In the genomic region with DNA sequence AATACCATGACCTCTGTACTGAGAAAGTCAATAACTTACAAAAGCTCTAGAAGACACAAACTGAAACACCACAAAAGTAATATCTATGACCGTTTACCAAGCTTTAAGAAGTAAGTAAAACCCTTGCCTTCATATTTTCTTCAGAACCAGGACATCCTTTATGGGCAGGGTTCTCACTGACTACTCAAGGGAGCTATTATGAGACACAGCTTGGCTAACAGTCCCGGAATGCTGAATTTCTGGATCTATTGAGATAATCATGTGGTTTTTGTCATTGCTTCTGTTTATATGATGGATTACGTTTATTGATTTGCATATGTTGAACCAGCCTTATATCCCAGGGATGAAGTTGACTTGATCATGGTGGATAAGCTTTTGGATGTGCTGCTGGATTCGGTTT, we compare ENCODE assay signal across 20 cellular contexts. TPM values are rescaled to one million over a fixed set of nuclear protein-coding genes. Genes with fewer than 3 reads are reported as not detected.
A peak's percentile ranks its signal among the peaks of the same experiment; 100 is the strongest.
DNase-seq lines count a peak whose midpoint lies in the region; ATAC-seq and TF ChIP-seq lines count a peak whose summit lies in the region.
"Had no signal": no experiment of that assay in that cellular context is flagged by ENCODE, and none has a peak within 500 bp of the region (broad histone marks: within the 10 kb centered on the region; RNA-seq: fewer than 3 reads in every experiment).

No MANE protein-coding gene starts in this region.

- POLR2A ChIA-PET in WTC11 (lab: Charles Lee), result no interaction called here

- no peaks in the 10 kb centered on the region for H3K9me3 ChIP-seq in subcutaneous abdominal adipose tissue (ENCODE audit: control insufficient read depth in 5 of 5, low read length in 5 of 5)

- H3K36me3 Mint-ChIP-seq in WTC11, result peaks cover 4% of the 10 kb centered on the region; the same call in 1 of the 2 replicates
- H3K36me3 Mint-ChIP-seq: CD8-positive, alpha-beta memory T cell; IgD-negative memory B cell had no signal

- CTCF ChIA-PET in WTC11 (lab: Charles Lee), result interaction anchor here (4.2 kb wide), 1 partner anchor 15 kb away, joined by 39 read pairs; no protein-coding TSS in a partner anchor

- H3K9ac ChIP-seq in subcutaneous abdominal adipose tissue (ENCODE audit: low read length in 5 of 5), result no peak overlapping the region

- no peaks in the 10 kb centered on the region for H3K27me3 Mint-ChIP-seq in WTC11 (ENCODE audit: low read depth)

- H3K4me1 Mint-ChIP-seq in WTC11, result peaks cover 69% of the 10 kb centered on the region
- H3K4me1 Mint-ChIP-seq: CD8-positive, alpha-beta memory T cell; IgD-negative memory B cell had no signal

- H3K4me3 ChIP-seq in subcutaneous abdominal adipose tissue (ENCODE audit: low read depth in 1 of 5, low read length in 5 of 5), result no peak overlapping the region

- H3K36me3 ChIP-seq in subcutaneous abdominal adipose tissue (ENCODE audit: control insufficient read depth in 5 of 5, insufficient read depth in 5 of 5, low read length in 5 of 5), result no peaks in the 10 kb centered on the region

- peak overlapping the region; percentile 31 for H3K27ac Mint-ChIP-seq in WTC11
- H3K27ac Mint-ChIP-seq: CD8-positive, alpha-beta memory T cell; IgD-negative memory B cell had no signal

- H3K4me3 Mint-ChIP-seq in WTC11, result no peak overlapping the region
- H3K4me3 Mint-ChIP-seq: CD8-positive, alpha-beta memory T cell; IgD-negative memory B cell had no signal

- ATAC-seq in WTC11 (no peak), foreskin keratinocyte (peak; percentile 34), GM18520 (IDR thresholded peaks at IDR 0.05; ENCODE audit: unreplicated experiment) (no peak)
- no peak for ATAC-seq in stimulated activated naive CD8-positive, alpha-beta T cell treated with anti-CD3 and anti-CD28 coated beads, Interleukin-15, Interleukin-2, amounts not matched to agents 100 U/mL and 50 U/mL, for 24 hours

- DNase-seq in GM03348 (ENCODE audit: low spot score) (peak; percentile 13), WTC11 (ENCODE audit: low spot score) (no peak), foreskin keratinocyte (peak in 1 of 2 donors; percentile 39), HPDE6-E6E7 (ENCODE audit: extremely low spot score) (no peak), AG08396 (ENCODE audit: low spot score) (no peak)
- no peak for DNase-seq in stimulated activated naive CD8-positive, alpha-beta T cell treated with anti-CD3 and anti-CD28 coated beads, Interleukin-15, Interleukin-2, amounts not matched to agents 100 U/mL and 50 U/mL, for 24 hours
- DNase-seq: 8988T; CD8-positive, alpha-beta memory T cell; DMS53; GF-D8; NCI-H1694; NCI-H2081; NCI-H2171 treated with DMSO at 0.1 percent for 48 hours; NCI-H526; OCI-M1; Right ventricle myocardium superior had no signal

- TF ChIP-seq CTCF in WTC11 (IDR thresholded peaks at IDR 0.05), result no peak
- TF ChIP-seq CTCF in foreskin keratinocyte (conservative IDR thresholded peaks at IDR 0.05), result no peak

- H3K27me3 ChIP-seq in foreskin keratinocyte, result no peaks in the 10 kb centered on the region
- no peaks in the 10 kb centered on the region for H3K27me3 ChIP-seq in subcutaneous abdominal adipose tissue (ENCODE audit: control insufficient read depth in 5 of 5, insufficient read depth in 4 of 5, low read length in 5 of 5)

- peaks cover 5% of the 10 kb centered on the region; the same call in 1 of the 2 replicates for H3K9me3 Mint-ChIP-seq in WTC11

- H3K27ac ChIP-seq in foreskin keratinocyte (no peak overlapping the region), subcutaneous abdominal adipose tissue (ENCODE audit: low read depth, low read length) (peak overlapping the region; percentile 4)
- H3K27ac ChIP-seq: C4-2B had no signal

- H3K4me1 ChIP-seq in foreskin keratinocyte (no peaks in the 10 kb centered on the region), subcutaneous abdominal adipose tissue (ENCODE audit: control insufficient read depth in 5 of 5, insufficient read depth in 5 of 5, low read length in 5 of 5) (peaks cover 0 to 12% (median 0%) of the 10 kb centered on the region in 5 donors)

TF ChIP-seq in WTC11, 78 proteins besides CTCF, POLR2A, EP300 and RAD21:
- TF ChIP-seq HMGA2 (CRISPR knock-in tag; IDR thresholded peaks at IDR 0.05), result no peak
- TF ChIP-seq GRHL2 (CRISPR knock-in tag; IDR thresholded peaks at IDR 0.05; ENCODE audit: insufficient replicate concordance, severe bottlenecking), result no peak
- TF ChIP-seq NFATC4 (CRISPR knock-in tag; IDR thresholded peaks at IDR 0.05), result no peak
- TF ChIP-seq KAT7 (CRISPR knock-in tag; IDR thresholded peaks at IDR 0.05; ENCODE audit: borderline replicate concordance), result no peak
- no peak for TF ChIP-seq MYBL2 (CRISPR knock-in tag; IDR thresholded peaks at IDR 0.05)
- TF ChIP-seq ZNF232 (CRISPR knock-in tag; IDR thresholded peaks at IDR 0.05), result no peak
- no peak for TF ChIP-seq FOXK1 (CRISPR knock-in tag; IDR thresholded peaks at IDR 0.05)
- TF ChIP-seq NR2C2 (CRISPR knock-in tag; IDR thresholded peaks at IDR 0.05), result no peak
- TF ChIP-seq ZNF416 (CRISPR knock-in tag; IDR thresholded peaks at IDR 0.05), result no peak
- no peak for TF ChIP-seq FOXJ3 (CRISPR knock-in tag; IDR thresholded peaks at IDR 0.05; ENCODE audit: borderline replicate concordance)
- TF ChIP-seq, protein P1, sequence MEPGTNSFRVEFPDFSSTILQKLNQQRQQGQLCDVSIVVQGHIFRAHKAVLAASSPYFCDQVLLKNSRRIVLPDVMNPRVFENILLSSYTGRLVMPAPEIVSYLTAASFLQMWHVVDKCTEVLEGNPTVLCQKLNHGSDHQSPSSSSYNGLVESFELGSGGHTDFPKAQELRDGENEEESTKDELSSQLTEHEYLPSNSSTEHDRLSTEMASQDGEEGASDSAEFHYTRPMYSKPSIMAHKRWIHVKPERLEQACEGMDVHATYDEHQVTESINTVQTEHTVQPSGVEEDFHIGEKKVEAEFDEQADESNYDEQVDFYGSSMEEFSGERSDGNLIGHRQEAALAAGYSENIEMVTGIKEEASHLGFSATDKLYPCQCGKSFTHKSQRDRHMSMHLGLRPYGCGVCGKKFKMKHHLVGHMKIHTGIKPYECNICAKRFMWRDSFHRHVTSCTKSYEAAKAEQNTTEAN (CRISPR knock-in tag; IDR thresholded peaks at IDR 0.05), result no peak

RNA-seq across cellular contexts. Expression of a gene that starts 19.9 kb away (rescaled TPM):
- 17.4 to 18.3 TPM (median 18.2 TPM) in 3 replicates for total RNA-seq in WTC11 (2021)
- 20.0 and 20.8 TPM in 2 replicates for total RNA-seq in foreskin keratinocyte
- polyA plus RNA-seq in foreskin keratinocyte, result 7.6 and 9.2 TPM in 2 replicates
- polyA plus RNA-seq: IgD-negative memory B cell had no signal
